9 cellular contexts compared by ENCODE assay signal in the genomic region with DNA sequence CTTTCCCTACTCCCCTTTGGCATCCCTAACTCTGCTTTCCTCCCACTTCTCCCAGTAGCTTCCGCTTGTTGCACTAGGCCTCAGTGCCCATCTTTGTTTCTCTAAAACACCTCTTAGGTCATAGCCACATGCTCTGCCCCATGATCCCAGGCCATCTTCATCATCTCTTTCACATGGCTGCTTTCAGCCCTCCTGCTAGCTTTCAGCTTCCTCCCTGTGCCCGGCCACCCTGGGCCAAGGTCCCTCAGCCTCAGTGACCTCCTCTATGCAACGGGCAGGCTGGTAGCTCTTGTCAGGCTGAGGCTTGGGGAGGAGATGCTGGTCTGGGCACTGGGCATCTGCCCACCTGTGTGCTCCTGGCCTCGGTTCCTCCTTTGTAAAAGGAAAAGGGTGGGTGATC. TPM values are rescaled to one million over a fixed set of nuclear protein-coding genes. Genes with fewer than 3 reads are reported as not detected.
DNase-seq lines count a peak whose midpoint lies in the region; ATAC-seq and TF ChIP-seq lines count a peak whose summit lies in the region.
"Had no signal": no experiment of that assay in that cellular context is flagged by ENCODE, and none has a peak within 500 bp of the region (broad histone marks: within the 10 kb centered on the region; RNA-seq: fewer than 3 reads in every experiment).

No MANE protein-coding gene starts in this region.

- H3K27ac Mint-ChIP-seq in activated CD8-positive, alpha-beta memory T cell treated with anti-CD3 and anti-CD28 coated beads, Interleukin-2, amount 10 ng/mL, durations not matched to agents 7 days and 5 days, result peak overlapping the region; percentile 84

- no peak for ATAC-seq in activated CD8-positive, alpha-beta memory T cell treated with anti-CD3 and anti-CD28 coated beads, Interleukin-2, amount 10 ng/mL, durations not matched to agents 7 days and 5 days
- ATAC-seq in GM19023 (IDR thresholded peaks at IDR 0.05; ENCODE audit: unreplicated experiment), result no peak

- peaks cover 17% of the 10 kb centered on the region for H3K36me3 Mint-ChIP-seq in activated CD8-positive, alpha-beta memory T cell treated with anti-CD3 and anti-CD28 coated beads, Interleukin-2, amount 10 ng/mL, durations not matched to agents 7 days and 5 days

- H3K4me1 ChIP-seq in suprapubic skin, result peaks cover 62% of the 10 kb centered on the region

- H3K4me1 Mint-ChIP-seq in activated CD8-positive, alpha-beta memory T cell treated with anti-CD3 and anti-CD28 coated beads, Interleukin-2, amount 10 ng/mL, durations not matched to agents 7 days and 5 days, result peaks cover 63% of the 10 kb centered on the region

- TF ChIP-seq CTCF in lower leg skin (IDR thresholded peaks at IDR 0.05) (no peak), suprapubic skin (IDR thresholded peaks at IDR 0.05) (no peak)

- H3K9me3 Mint-ChIP-seq in activated CD8-positive, alpha-beta memory T cell treated with anti-CD3 and anti-CD28 coated beads, Interleukin-2, amount 10 ng/mL, durations not matched to agents 7 days and 5 days (ENCODE audit: low read depth), result no peaks in the 10 kb centered on the region

- no peak for DNase-seq in activated CD8-positive, alpha-beta memory T cell treated with anti-CD3 and anti-CD28 coated beads, Interleukin-2, amount 10 ng/mL, durations not matched to agents 7 days and 5 days
- DNase-seq in activated CD8-positive, alpha-beta memory T cell treated with anti-CD3 and anti-CD28 coated beads, Interleukin-2, amount 50 U/mL, for 4 hours, result no peak
- DNase-seq in lower leg skin (ENCODE audit: low spot score in 2 of 2), result no peak
- no peak for DNase-seq in suprapubic skin (ENCODE audit: low spot score in 2 of 2)
- no peak for DNase-seq in SKM-1 treated with dmso at 0.1 percent for 144 hours (lab: John Stamatoyannopoulos, UW; ENCODE audit: unreplicated experiment)
- no peak for DNase-seq in NCI-H1105 treated with DMSO at 0.1 percent for 48 hours (lab: John Stamatoyannopoulos, UW)
- DNase-seq: KBM-7 had no signal

- H3K27ac ChIP-seq in angular gyrus (ENCODE audit: low read depth, low read length) (peak overlapping the region; percentile 55), suprapubic skin (peak overlapping the region; percentile 28)

- H3K27me3 Mint-ChIP-seq in activated CD8-positive, alpha-beta memory T cell treated with anti-CD3 and anti-CD28 coated beads, Interleukin-2, amount 10 ng/mL, durations not matched to agents 7 days and 5 days, result no peaks in the 10 kb centered on the region

- intact Hi-C loops in lower leg skin (cut with DNase I; ENCODE audit: low total_unique reads), result no loop called here

- peaks cover 7% of the 10 kb centered on the region for H3K36me3 ChIP-seq in suprapubic skin

- 66 to 70% methylated on average over 4 of the region's 4 CpGs for WGBS in lower leg skin, 2 donors
- 58% methylated on average over 4 of the region's 4 CpGs for whole genome bisulfite sequencing in suprapubic skin

- TF ChIP-seq POLR2A in lower leg skin (IDR thresholded peaks at IDR 0.05), result no peak
- no peak for TF ChIP-seq POLR2A in suprapubic skin (IDR thresholded peaks at IDR 0.05)

- H3K4me3 ChIP-seq in lower leg skin (ENCODE audit: low read depth, poor library complexity, severe bottlenecking) (peak overlapping the region; percentile 17), suprapubic skin (peak overlapping the region; percentile 82)

- TF ChIP-seq EP300 in suprapubic skin (IDR thresholded peaks at IDR 0.05), result no peak

- H3K27me3 ChIP-seq in suprapubic skin, result no peaks in the 10 kb centered on the region

- H3K4me3 Mint-ChIP-seq in activated CD8-positive, alpha-beta memory T cell treated with anti-CD3 and anti-CD28 coated beads, Interleukin-2, amount 10 ng/mL, durations not matched to agents 7 days and 5 days, result peak overlapping the region; percentile 99

- CTCF ChIA-PET in activated CD8-positive, alpha-beta memory T cell treated with anti-CD3 and anti-CD28 coated beads, Interleukin-2, amount 10 ng/mL, durations not matched to agents 7 days and 5 days (lab: Charles Lee), result interaction anchor here (1.0 to 3.9 kb wide), 8 partner anchors 34 to 116 kb away, joined by 3 to 27 read pairs (median 4); partner anchors contain the start of gene ANKDD1A

- no peaks in the 10 kb centered on the region for H3K9me3 ChIP-seq in suprapubic skin

RNA-seq across cellular contexts. Expression of gene PLEKHO2, which starts 2.3 kb away (rescaled TPM):
- 10 to 100 TPM; 27.8 to 28.4 TPM for total RNA-seq in activated CD8-positive, alpha-beta memory T cell treated with anti-CD3 and anti-CD28 coated beads, Interleukin-2, amount 10 ng/mL, durations not matched to agents 7 days and 5 days
- total RNA-seq in lower leg skin (10 to 100 TPM in 1 of 4 donors, 1 to 10 TPM in 3; 5.7 to 15.6 (median 7.3) TPM), suprapubic skin (10 to 100 TPM in 1 of 4 donors, 1 to 10 TPM in 3; 6.7 to 13.8 (median 8.0) TPM)

RNA-seq across cellular contexts. Expression of gene PIF1, which starts 18.5 kb away (rescaled TPM):
- total RNA-seq in activated CD8-positive, alpha-beta memory T cell treated with anti-CD3 and anti-CD28 coated beads, Interleukin-2, amount 10 ng/mL, durations not matched to agents 7 days and 5 days, result 10 to 100 TPM; 59.5 to 85.5 TPM
- 1 to 10 TPM in 3 of 4 donors, under 1 TPM in 1; 0.25 to 2.5 (median 1.7) TPM for total RNA-seq in lower leg skin
- total RNA-seq in suprapubic skin, result 1 to 10 TPM in 3 of 4 donors, under 1 TPM in 1; 0.42 to 5.9 (median 1.5) TPM

Comparison
In these comparisons a context has a peak if more than half of its experiments do, and no peak if none do; other contexts are left out.
1. RNA of gene PIF1, which starts 18.5 kb away (total RNA-seq): 59.5 to 85.5 TPM in activated CD8-positive, alpha-beta memory T cell treated with anti-CD3 and anti-CD28 coated beads, Interleukin-2, amount 10 ng/mL, durations not matched to agents 7 days and 5 days; 0.25 to 2.5 TPM in lower leg skin and 0.42 to 5.9 TPM in suprapubic skin; every median in the first group is over 4 times any median in the second.